8 cellular contexts compared by ENCODE assay signal in genomic region chr4:115090483-115091075, GRCh38. TPM values are rescaled to one million over a fixed set of nuclear protein-coding genes. Genes with fewer than 3 reads are reported as not detected.
DNase-seq lines count a peak whose midpoint lies in the region; ATAC-seq, FAIRE-seq and TF ChIP-seq lines count a peak whose summit lies in the region.

No MANE protein-coding gene starts in this region.

- no peak for TF ChIP-seq POLR2A in H54 (IDR thresholded peaks at IDR 0.05; ENCODE audit: low read depth, low read length)

- in situ Hi-C loops in SK-MEL-5 (cut with HindIII; ENCODE audit: low pct_unique_long_range_greater_than_20kb, low sequenced_read_pairs): no loop called here

- DNase-seq in DMS53 treated with DMSO at 0.1 percent for 48 hours (lab: John Stamatoyannopoulos, UW; ENCODE audit: unreplicated experiment) (peak; percentile 66), Kasumi-1 (lab: John Stamatoyannopoulos, UW) (peak; percentile 40 to 59), SK-MEL-5 (ENCODE audit: low read depth, low spot score) (peak; percentile 50), inferior parietal cortex (ENCODE audit: extremely low spot score) (peak; percentile 63), activated T-cell treated with anti-CD3 and anti-CD28 coated beads for 4 hours (no peak), H54 (ENCODE audit: insufficient read length, low spot score) (no peak)
- no peak for DNase-seq in stimulated activated CD8-positive, alpha-beta memory T cell treated with anti-CD3 and anti-CD28 coated beads, Interleukin-4, amount 100 ng/mL, for 48 hours

- FAIRE-seq in H54 (lab: Jason Lieb, UNC): no peak

- ATAC-seq in GM21381 (IDR thresholded peaks at IDR 0.05; ENCODE audit: unreplicated experiment): peak; percentile 78

RNA-seq across cellular contexts. Expression of gene NDST4, which starts 22.8 kb away (rescaled TPM):
- 0.08 and 0.29 TPM in 2 replicates for total RNA-seq in SK-MEL-5 (2014; rRNA removed; shearing (Covaris generic))
- 0.02 and 0.77 TPM in 2 replicates for polyA plus RNA-seq in SK-MEL-5 (2015; cell fraction: cytosol; rRNA removed)
- not detected in 2 replicates for polyA plus RNA-seq in SK-MEL-5 (2015; cell fraction: nucleus; rRNA removed)

Comparison
In these comparisons a context has a peak if more than half of its experiments do, and no peak if none do; other contexts are left out.
1. DNase-seq: peak in DMS53 treated with DMSO at 0.1 percent for 48 hours (single experiment), Kasumi-1 (2 of 2), SK-MEL-5 (single experiment) and inferior parietal cortex (single experiment); none in stimulated activated CD8-positive, alpha-beta memory T cell treated with anti-CD3 and anti-CD28 coated beads, Interleukin-4, amount 100 ng/mL, for 48 hours (single experiment), activated T-cell treated with anti-CD3 and anti-CD28 coated beads for 4 hours (single experiment) and H54 (single experiment).